ENCODE assay signal across 14 cellular contexts in genomic region chr9:120478208-120478607, GRCh38.
DNase-seq lines count a peak whose midpoint lies in the region; ATAC-seq, FAIRE-seq and TF ChIP-seq lines count a peak whose summit lies in the region.
"Had no signal": no experiment of that assay in that cellular context is flagged by ENCODE, and none has a peak within 500 bp of the region (broad histone marks: within the 10 kb centered on the region; RNA-seq: fewer than 3 reads in every experiment).

No MANE protein-coding gene starts in this region.

- no peaks in the 10 kb centered on the region for H3K27me3 ChIP-seq in RWPE2 (ENCODE audit: insufficient read depth, poor library complexity, severe bottlenecking)
- H3K27me3 ChIP-seq in skeletal muscle tissue (ENCODE audit: control insufficient read depth in 3 of 3, insufficient read depth in 3 of 3, low read length in 3 of 3), result no peaks in the 10 kb centered on the region
- H3K27me3 ChIP-seq: upper lobe of left lung had no signal

- no peak overlapping the region for H3K4me3 Mint-ChIP-seq in stimulated activated memory B cell treated with anti-CD40 and anti-IgM and Interleukin-4, amounts not matched to agents 10 μg/mL and 1 μg/mL and 100 μg/mL, for 72 hours

- H3K4me3 ChIP-seq in RWPE2 (ENCODE audit: severe bottlenecking) (no peak overlapping the region), skeletal muscle tissue (ENCODE audit: low read length in 3 of 3) (no peak overlapping the region)
- H3K4me3 ChIP-seq: upper lobe of left lung had no signal

- peaks cover 54% of the 10 kb centered on the region for H3K36me3 Mint-ChIP-seq in stimulated activated memory B cell treated with anti-CD40 and anti-IgM and Interleukin-4, amounts not matched to agents 10 μg/mL and 1 μg/mL and 100 μg/mL, for 72 hours

- peak; percentile 61 for DNase-seq in SIG-M5 treated with dmso at 0.1 percent for 504 hours (lab: John Stamatoyannopoulos, UW; ENCODE audit: unreplicated experiment)
- no peak for DNase-seq in SIG-M5 (lab: John Stamatoyannopoulos, UW)
- peak; percentile 60 for DNase-seq in RWPE2 (ENCODE audit: low spot score)
- DNase-seq in fibroblast of peridontal ligament (ENCODE audit: extremely low read depth), result peak; percentile 35
- no peak for DNase-seq in amygdala (lab: John Stamatoyannopoulos, UW)
- DNase-seq in RCC 7860 (ENCODE audit: low spot score), result no peak
- DNase-seq: cortex of kidney, NCI-H510A, upper lobe of left lung had no signal

- no peak for FAIRE-seq in RCC 7860 (lab: Jason Lieb, UNC)
- FAIRE-seq: frontal cortex had no signal

- H3K27ac ChIP-seq in RWPE2 (ENCODE audit: poor library complexity, severe bottlenecking), result peak overlapping the region; percentile 92
- peak overlapping the region; percentile 18 for H3K27ac ChIP-seq in skeletal muscle tissue (ENCODE audit: low read depth, low read length)
- H3K27ac ChIP-seq: 22Rv1, upper lobe of left lung had no signal

- H3K4me1 ChIP-seq in RWPE2 (ENCODE audit: insufficient read depth, poor library complexity, severe bottlenecking) (peaks cover 32% of the 10 kb centered on the region), skeletal muscle tissue (ENCODE audit: control insufficient read depth in 3 of 3, insufficient read depth in 3 of 3, low read length in 3 of 3) (peaks cover 21 to 38% (median 22%) of the 10 kb centered on the region in 3 donors)

- H3K9me3 ChIP-seq in RWPE2 (ENCODE audit: severe bottlenecking) (no peaks in the 10 kb centered on the region), skeletal muscle tissue (ENCODE audit: control insufficient read depth in 3 of 3, low read length in 3 of 3) (no peaks in the 10 kb centered on the region)
- H3K9me3 ChIP-seq: upper lobe of left lung had no signal

- ATAC-seq in RWPE2 (ENCODE audit: low read depth), result peak; percentile 76
- ATAC-seq in stimulated activated memory B cell treated with anti-CD40 and anti-IgM and Interleukin-4, amounts not matched to agents 10 μg/mL and 1 μg/mL and 100 μg/mL, for 72 hours, result no peak

- no peaks in the 10 kb centered on the region for H3K9me3 Mint-ChIP-seq in stimulated activated memory B cell treated with anti-CD40 and anti-IgM and Interleukin-4, amounts not matched to agents 10 μg/mL and 1 μg/mL and 100 μg/mL, for 72 hours
- H3K9me3 Mint-ChIP-seq: activated naive CD4-positive, alpha-beta T cell treated with anti-CD3 and anti-CD28 coated beads, Interleukin-2, amount 50 U/mL, for 72 hours had no signal

- H3K9ac ChIP-seq in skeletal muscle tissue (ENCODE audit: low read depth in 1 of 3, low read length in 3 of 3), result no peak overlapping the region

- H3K36me3 ChIP-seq in RWPE2 (ENCODE audit: low read depth), result peaks cover 37% of the 10 kb centered on the region
- H3K36me3 ChIP-seq in skeletal muscle tissue (ENCODE audit: control insufficient read depth in 3 of 3, insufficient read depth in 3 of 3, low read length in 3 of 3), result peaks cover 2 to 20% (median 18%) of the 10 kb centered on the region in 3 donors

- peaks cover 4% of the 10 kb centered on the region for H3K4me1 Mint-ChIP-seq in stimulated activated memory B cell treated with anti-CD40 and anti-IgM and Interleukin-4, amounts not matched to agents 10 μg/mL and 1 μg/mL and 100 μg/mL, for 72 hours

- no peak overlapping the region for H3K27ac Mint-ChIP-seq in stimulated activated memory B cell treated with anti-CD40 and anti-IgM and Interleukin-4, amounts not matched to agents 10 μg/mL and 1 μg/mL and 100 μg/mL, for 72 hours
- H3K27ac Mint-ChIP-seq: activated naive CD4-positive, alpha-beta T cell treated with anti-CD3 and anti-CD28 coated beads, Interleukin-2, amount 50 U/mL, for 72 hours had no signal

- no peaks in the 10 kb centered on the region for H3K27me3 Mint-ChIP-seq in stimulated activated memory B cell treated with anti-CD40 and anti-IgM and Interleukin-4, amounts not matched to agents 10 μg/mL and 1 μg/mL and 100 μg/mL, for 72 hours

- no peak for TF ChIP-seq CTCF in RWPE2 (IDR thresholded peaks at IDR 0.05; ENCODE audit: poor library complexity, severe bottlenecking)

Comparison
In these comparisons a context has a peak if more than half of its experiments do, and no peak if none do; other contexts are left out.
1. DNase-seq: peak in SIG-M5 treated with dmso at 0.1 percent for 504 hours (single experiment), RWPE2 (single experiment) and fibroblast of peridontal ligament (single experiment); none in SIG-M5 (single experiment), amygdala (0 of 56) and RCC 7860 (single experiment).